Comparison of ENCODE assay signal across 10 cellular contexts in genomic region chrX:134542485-134542884, GRCh38.
A peak's percentile ranks its signal among the peaks of the same experiment; 100 is the strongest.
DNase-seq lines count a peak whose midpoint lies in the region; ATAC-seq and TF ChIP-seq lines count a peak whose summit lies in the region.
"Had no signal": no experiment of that assay in that cellular context is flagged by ENCODE, and none has a peak within 500 bp of the region (broad histone marks: within the 10 kb centered on the region; RNA-seq: fewer than 3 reads in every experiment).

No MANE protein-coding gene starts in this region.

- no peaks in the 10 kb centered on the region for H3K4me1 Mint-ChIP-seq in effector memory CD8-positive, alpha-beta T cell (ENCODE audit: low read depth in 2 of 2)

- no peaks in the 10 kb centered on the region for H3K9me3 ChIP-seq in stomach

- H3K36me3 ChIP-seq in ACC112 (ENCODE audit: insufficient read depth, low read length): 0 out of 2 replicates have a peak, but pooled peaks cover 6% of the 10 kb centered on the region
- H3K36me3 ChIP-seq in stomach: no peaks in the 10 kb centered on the region

- H3K9me3 Mint-ChIP-seq in effector memory CD8-positive, alpha-beta T cell: no peaks in the 10 kb centered on the region

- ATAC-seq in GM19395 (IDR thresholded peaks at IDR 0.05; ENCODE audit: unreplicated experiment): peak; percentile 70
- ATAC-seq in effector memory CD8-positive, alpha-beta T cell (replicated peaks): no peak

- H2AFZ ChIP-seq in ACC112 (ENCODE audit: low read length, unreplicated experiment): no peak overlapping the region

- intact Hi-C loops in stomach (cut with DNase I; ENCODE audit: low total_unique reads) (no loop called here), dorsolateral prefrontal cortex (cut with DNase I) (no loop called here)

- H3K4me3 Mint-ChIP-seq in effector memory CD8-positive, alpha-beta T cell: no peak overlapping the region

- 17 to 48% (median 29%) methylated on average over 1 to 2 of the region's 2 CpGs for WGBS in stomach, 5 donors

- no peak overlapping the region for H3K27ac Mint-ChIP-seq in effector memory CD8-positive, alpha-beta T cell

- no peak for TF ChIP-seq POLR2A in stomach (IDR thresholded peaks at IDR 0.05)

- H3K4me1 ChIP-seq in ACC112 (ENCODE audit: control insufficient read depth, insufficient read depth, low read length, unreplicated experiment): peaks cover 38% of the 10 kb centered on the region
- H3K4me1 ChIP-seq in stomach: peaks cover 0 to 12% (median 6%) of the 10 kb centered on the region in 4 donors

- H3K27me3 ChIP-seq in ACC112 (ENCODE audit: insufficient read depth, low read length) (no peaks in the 10 kb centered on the region), stomach (peaks cover 9 to 37% (median 28%) of the 10 kb centered on the region in 3 donors), dorsolateral prefrontal cortex (peaks cover 0 to 87% (median 53%) of the 10 kb centered on the region in 45 donors)

- DNase-seq in NCI-H2081 treated with DMSO at 0.1 percent for 48 hours (lab: John Stamatoyannopoulos, UW) (peak; percentile 33), choroid plexus epithelial cell (ENCODE audit: low read depth) (peak; percentile 86), putamen (ENCODE audit: low spot score) (no peak), stomach (no peak), dorsolateral prefrontal cortex (no peak)
- no peak for DNase-seq in effector memory CD8-positive, alpha-beta T cell
- DNase-seq: activated effector memory CD4-positive, alpha-beta T cell treated with Interleukin-2 at 50 U/mL for 16 hours had no signal

- TF ChIP-seq EP300 in stomach (IDR thresholded peaks at IDR 0.05): no peak

- peaks cover 18% of the 10 kb centered on the region for H3K79me2 ChIP-seq in ACC112 (ENCODE audit: control insufficient read depth, insufficient read depth, low read length, unreplicated experiment)

- H3K4me3 ChIP-seq in ACC112 (ENCODE audit: low read depth, low read length): no peak overlapping the region
- no peak overlapping the region for H3K4me3 ChIP-seq in choroid plexus epithelial cell (ENCODE audit: low read depth, low read length)
- H3K4me3 ChIP-seq in stomach: no peak overlapping the region
- no peak overlapping the region for H3K4me3 ChIP-seq in dorsolateral prefrontal cortex

- TF ChIP-seq CTCF in choroid plexus epithelial cell (conservative IDR thresholded peaks at IDR 0.05; ENCODE audit: low read depth, low read length): no peak
- TF ChIP-seq CTCF in stomach (IDR thresholded peaks at IDR 0.05): no peak
- no peak for TF ChIP-seq CTCF in dorsolateral prefrontal cortex (IDR thresholded peaks at IDR 0.05 in 54 of 56, conservative IDR thresholded peaks at IDR 0.05 in 2 of 56; ENCODE audit: low read depth in 1 of 56, partially characterized antibody in 56 of 56)

- peaks cover 0 to 6% of the 10 kb centered on the region in 2 donors for H3K27me3 Mint-ChIP-seq in effector memory CD8-positive, alpha-beta T cell

- H3K36me3 Mint-ChIP-seq in effector memory CD8-positive, alpha-beta T cell (ENCODE audit: insufficient read depth): peaks cover 3% of the 10 kb centered on the region

- H3K27ac ChIP-seq in ACC112 (ENCODE audit: low read depth, low read length) (0 out of 2 replicates have a peak overlapping the region, but pooled peaks have one; percentile 45), stomach (no peak overlapping the region), dorsolateral prefrontal cortex (no peak overlapping the region)
- H3K27ac ChIP-seq: KMS-11 had no signal

Comparison
In these comparisons a context has a peak if more than half of its experiments do, and no peak if none do; other contexts are left out.
1. DNase-seq: peak in NCI-H2081 treated with DMSO at 0.1 percent for 48 hours (single experiment) and choroid plexus epithelial cell (single experiment); none in putamen (single experiment), stomach (single experiment), dorsolateral prefrontal cortex (0 of 10) and effector memory CD8-positive, alpha-beta T cell (0 of 3).